Comparison of ENCODE assay signal across 9 cellular contexts in the genomic region with DNA sequence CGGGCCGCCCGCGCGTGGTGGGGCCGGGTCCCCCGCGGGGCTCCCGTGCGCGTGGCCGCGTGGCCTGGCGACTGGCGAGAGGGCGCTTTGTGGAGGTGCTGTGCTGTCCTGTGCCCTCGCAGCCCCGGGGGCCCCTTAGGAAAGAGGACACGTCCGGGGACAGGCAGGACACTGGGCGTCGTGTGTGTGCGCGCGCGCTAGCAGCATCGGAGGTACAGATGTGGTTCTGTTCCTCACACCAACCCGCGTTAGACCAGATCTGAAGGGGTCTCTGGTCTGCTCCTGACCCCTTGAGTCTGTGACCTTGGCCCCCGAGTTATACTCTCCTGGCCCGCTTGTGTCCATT. TPM values are rescaled to one million over a fixed set of nuclear protein-coding genes. Genes with fewer than 3 reads are reported as not detected.
DNase-seq lines count a peak whose midpoint lies in the region; TF ChIP-seq lines count a peak whose summit lies in the region.
"Had no signal": no experiment of that assay in that cellular context is flagged by ENCODE, and none has a peak within 500 bp of the region (broad histone marks: within the 10 kb centered on the region; RNA-seq: fewer than 3 reads in every experiment).

No MANE protein-coding gene starts in this region.

- H3K9me3 ChIP-seq in suprapubic skin = no peaks in the 10 kb centered on the region

- no peak for TF ChIP-seq CTCF in astrocyte of the cerebellum (IDR thresholded peaks at IDR 0.05; ENCODE audit: low read depth, low read length, missing control alignments)
- no peak for TF ChIP-seq CTCF in kidney epithelial cell (IDR thresholded peaks at IDR 0.05; ENCODE audit: insufficient read depth, low read length, poor library complexity, severe bottlenecking)
- no peak for TF ChIP-seq CTCF in suprapubic skin (IDR thresholded peaks at IDR 0.05)

- no peaks in the 10 kb centered on the region for H3K9me3 Mint-ChIP-seq in activated CD4-positive, alpha-beta T cell treated with anti-CD3 and anti-CD28 coated beads, Interleukin-2, amount 10 ng/mL, durations not matched to agents 7 days and 5 days

- peak overlapping the region; percentile 32 for H3K4me3 ChIP-seq in astrocyte of the cerebellum (ENCODE audit: low read depth, low read length)
- H3K4me3 ChIP-seq in kidney epithelial cell (ENCODE audit: low read depth, low read length) = peak overlapping the region; percentile 43
- peak overlapping the region; percentile 53 for H3K4me3 ChIP-seq in suprapubic skin
- H3K4me3 ChIP-seq: BLaER1 treated with 17β-estradiol and CSF1 and Interleukin-3, amounts not matched to agents 10 nM and 100 nM had no signal

- H3K36me3 ChIP-seq in kidney epithelial cell (ENCODE audit: control insufficient read depth, insufficient read depth, low read length) = no peaks in the 10 kb centered on the region
- H3K36me3 ChIP-seq in suprapubic skin = no peaks in the 10 kb centered on the region
- H3K36me3 ChIP-seq: BLaER1 treated with 17β-estradiol and CSF1 and Interleukin-3, amounts not matched to agents 10 nM and 100 nM had no signal

- H3K4me3 Mint-ChIP-seq in activated CD4-positive, alpha-beta T cell treated with anti-CD3 and anti-CD28 coated beads, Interleukin-2, amount 10 ng/mL, durations not matched to agents 7 days and 5 days = peak overlapping the region; percentile 42

- peaks cover 43% of the 10 kb centered on the region for H3K27me3 Mint-ChIP-seq in activated CD4-positive, alpha-beta T cell treated with anti-CD3 and anti-CD28 coated beads, Interleukin-2, amount 10 ng/mL, durations not matched to agents 7 days and 5 days

- H3K27ac Mint-ChIP-seq in activated CD4-positive, alpha-beta T cell treated with anti-CD3 and anti-CD28 coated beads, Interleukin-2, amount 10 ng/mL, durations not matched to agents 7 days and 5 days = no peak overlapping the region

- H3K27me3 ChIP-seq in kidney epithelial cell (ENCODE audit: control insufficient read depth, insufficient read depth, low read length) (peaks cover 14% of the 10 kb centered on the region), suprapubic skin (peaks cover 32% of the 10 kb centered on the region)
- H3K27me3 ChIP-seq: BLaER1 treated with 17β-estradiol and CSF1 and Interleukin-3, amounts not matched to agents 10 nM and 100 nM had no signal

- H3K4me1 ChIP-seq in suprapubic skin = peaks cover 14% of the 10 kb centered on the region
- H3K4me1 ChIP-seq: BLaER1 treated with 17β-estradiol and CSF1 and Interleukin-3, amounts not matched to agents 10 nM and 100 nM had no signal

- CTCF ChIA-PET in activated CD4-positive, alpha-beta T cell treated with anti-CD3 and anti-CD28 coated beads, Interleukin-2, amount 10 ng/mL, durations not matched to agents 7 days and 5 days (lab: Charles Lee) = interaction anchor here (0.6 kb wide), 1 partner anchor 28 kb away, joined by 3 read pairs; no protein-coding TSS in a partner anchor

- H3K36me3 Mint-ChIP-seq in activated CD4-positive, alpha-beta T cell treated with anti-CD3 and anti-CD28 coated beads, Interleukin-2, amount 10 ng/mL, durations not matched to agents 7 days and 5 days (ENCODE audit: low read depth) = no peaks in the 10 kb centered on the region

- no peak for DNase-seq in activated CD4-positive, alpha-beta T cell treated with anti-CD3 and anti-CD28 coated beads, Interleukin-2, amount 10 ng/mL, durations not matched to agents 7 days and 5 days
- DNase-seq in activated CD4-positive, alpha-beta T cell treated with anti-CD3 and anti-CD28 coated beads, Interleukin-2, amount 50 U/mL, for 4 hours = no peak
- no peak for DNase-seq in astrocyte of the cerebellum (ENCODE audit: low read depth)
- no peak for DNase-seq in kidney epithelial cell (ENCODE audit: low read depth)
- DNase-seq in suprapubic skin (ENCODE audit: low spot score in 2 of 2) = no peak
- no peak for DNase-seq in GDM1 (lab: John Stamatoyannopoulos, UW)
- no peak for DNase-seq in NAMALWA (ENCODE audit: low spot score)
- no peak for DNase-seq in middle frontal gyrus (ENCODE audit: extremely low spot score, low spot score)

- TF ChIP-seq EP300 in suprapubic skin (IDR thresholded peaks at IDR 0.05) = no peak

- POLR2A ChIA-PET in activated CD4-positive, alpha-beta T cell treated with anti-CD3 and anti-CD28 coated beads, Interleukin-2, amount 10 ng/mL, durations not matched to agents 7 days and 5 days (lab: Charles Lee) = interaction anchor here (0.5 kb wide), 1 partner anchor 11 kb away, joined by 15 read pairs; no protein-coding TSS in a partner anchor

- in situ Hi-C loops in astrocyte of the cerebellum (cut with HindIII; ENCODE audit: low sequenced_read_pairs) = no loop called here

- H3K4me1 Mint-ChIP-seq in activated CD4-positive, alpha-beta T cell treated with anti-CD3 and anti-CD28 coated beads, Interleukin-2, amount 10 ng/mL, durations not matched to agents 7 days and 5 days = peaks cover 14% of the 10 kb centered on the region

- TF ChIP-seq POLR2A in suprapubic skin (IDR thresholded peaks at IDR 0.05) = no peak

- H3K27ac ChIP-seq in suprapubic skin = no peak overlapping the region
- H3K27ac ChIP-seq: BLaER1 treated with 17β-estradiol and CSF1 and Interleukin-3, amounts not matched to agents 10 nM and 100 nM had no signal

- WGBS in suprapubic skin = 34% methylated on average over 15 of the region's 31 CpGs

RNA-seq across cellular contexts. Expression of a gene that starts 0.5 kb away (rescaled TPM):
- total RNA-seq in activated CD4-positive, alpha-beta T cell treated with anti-CD3 and anti-CD28 coated beads, Interleukin-2, amount 10 ng/mL, durations not matched to agents 7 days and 5 days = not detected
- 0.17 and 0.48 TPM in 2 replicates for total RNA-seq in kidney epithelial cell
- 1 to 10 TPM in 1 of 4 donors, not detected in 3; 1.1 TPM for total RNA-seq in suprapubic skin
